In the genomic region with DNA sequence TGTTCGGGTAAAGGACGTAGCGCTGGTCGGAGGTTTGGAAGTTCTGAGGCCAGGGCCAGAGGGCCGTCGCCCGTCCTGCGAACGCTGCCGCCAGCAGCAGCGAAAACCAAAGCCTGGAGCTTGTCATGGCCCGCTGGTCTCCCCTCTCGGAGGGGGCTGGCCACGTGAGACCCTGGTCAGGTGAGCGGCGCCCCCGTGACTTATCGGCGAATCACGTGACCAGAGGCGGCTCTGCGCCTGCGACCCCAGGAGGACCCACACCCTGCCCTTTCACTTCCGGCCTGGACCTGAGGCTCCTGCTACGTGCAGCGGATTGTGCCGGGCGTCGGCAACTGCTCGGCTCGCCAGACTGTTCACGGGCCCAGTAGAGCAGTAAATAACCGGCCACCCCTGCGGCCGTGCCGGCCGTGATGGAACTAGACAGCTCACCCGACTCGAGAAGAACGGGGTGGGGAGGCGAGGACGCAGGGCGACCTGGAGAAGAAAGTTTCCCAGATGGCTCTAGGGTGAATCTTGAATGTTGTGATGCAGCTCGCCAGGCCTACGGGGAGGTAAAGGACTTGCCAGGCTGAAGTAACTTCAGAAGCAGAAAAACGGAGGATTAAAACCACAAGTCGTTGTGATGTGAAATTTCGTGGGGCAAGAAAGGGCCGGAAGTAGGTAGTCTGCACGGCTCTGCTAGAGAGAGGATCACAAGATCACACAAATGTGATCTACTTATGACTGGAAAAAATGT, we compare ENCODE assay signal across 1 cellular context.
TF ChIP-seq lines count a peak whose summit lies in the region.

A gene (minus strand): TSS at position 169 of the 736 bp plus-strand sequence. CDS start 42 bp downstream, at position 127.

TF ChIP-seq in HepG2, 621 proteins besides CTCF, POLR2A, EP300 and RAD21 (continued from another document and continues in another):
- TF ChIP-seq, protein P1, sequence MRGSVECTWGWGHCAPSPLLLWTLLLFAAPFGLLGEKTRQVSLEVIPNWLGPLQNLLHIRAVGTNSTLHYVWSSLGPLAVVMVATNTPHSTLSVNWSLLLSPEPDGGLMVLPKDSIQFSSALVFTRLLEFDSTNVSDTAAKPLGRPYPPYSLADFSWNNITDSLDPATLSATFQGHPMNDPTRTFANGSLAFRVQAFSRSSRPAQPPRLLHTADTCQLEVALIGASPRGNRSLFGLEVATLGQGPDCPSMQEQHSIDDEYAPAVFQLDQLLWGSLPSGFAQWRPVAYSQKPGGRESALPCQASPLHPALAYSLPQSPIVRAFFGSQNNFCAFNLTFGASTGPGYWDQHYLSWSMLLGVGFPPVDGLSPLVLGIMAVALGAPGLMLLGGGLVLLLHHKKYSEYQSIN (CRISPR knock-in tag; IDR thresholded peaks at IDR 0.05; ENCODE audit: borderline replicate concordance) = no peak
- TF ChIP-seq MED8 (CRISPR knock-in tag; IDR thresholded peaks at IDR 0.05; ENCODE audit: insufficient replicate concordance) (no peak), HNRNPLL (IDR thresholded peaks at IDR 0.05; ENCODE audit: low read depth, low read length, poor library complexity, severe bottlenecking) (peak; percentile 60), ZNF282 (IDR thresholded peaks at IDR 0.05; ENCODE audit: partially characterized antibody) (no peak), GPN1 (CRISPR knock-in tag; IDR thresholded peaks at IDR 0.05; ENCODE audit: borderline replicate concordance) (0 out of 2 replicates have a peak, but pooled peaks have one; percentile 6), ZKSCAN1 (IDR thresholded peaks at IDR 0.05; ENCODE audit: low read length) (no peak), ZBTB21 (CRISPR knock-in tag; IDR thresholded peaks at IDR 0.05) (no peak), MAFF (IDR thresholded peaks at IDR 0.05; ENCODE audit: low read depth, low read length) (no peak), NFKB2 (CRISPR knock-in tag; IDR thresholded peaks at IDR 0.05; ENCODE audit: borderline replicate concordance) (peak; percentile 96), ZNF335 (CRISPR knock-in tag; IDR thresholded peaks at IDR 0.05) (peak; percentile 93), KDM5A (IDR thresholded peaks at IDR 0.05; ENCODE audit: borderline replicate concordance, low read length) (peak; percentile 100), KAT8 (CRISPR knock-in tag; IDR thresholded peaks at IDR 0.05) (peak; percentile 100), SCMH1 (CRISPR knock-in tag; IDR thresholded peaks at IDR 0.05; ENCODE audit: borderline replicate concordance) (no peak), SUZ12 (IDR thresholded peaks at IDR 0.05; ENCODE audit: low read depth, low read length) (no peak), AGO2 (optimal IDR thresholded peaks at IDR 0.05; ENCODE audit: low read depth, low read length) (peak; percentile 61), ZNF383 (CRISPR knock-in tag; IDR thresholded peaks at IDR 0.05; ENCODE audit: borderline replicate concordance) (no peak), NFE2L2 (IDR thresholded peaks at IDR 0.05; ENCODE audit: low read length) (no peak), PHB2 (IDR thresholded peaks at IDR 0.05; ENCODE audit: partially characterized antibody) (no peak), HNF4G (IDR thresholded peaks at IDR 0.05; ENCODE audit: borderline replicate concordance, low read depth, low read length) (no peak; the same call in 1 of the 2 replicates), HNF4G (CRISPR knock-in tag; IDR thresholded peaks at IDR 0.05; ENCODE audit: borderline replicate concordance, low read depth) (no peak), ZNF232 (CRISPR knock-in tag; IDR thresholded peaks at IDR 0.05; ENCODE audit: borderline replicate concordance) (0 out of 2 replicates have a peak, but pooled peaks have one; percentile 68), JUN (CRISPR knock-in tag; IDR thresholded peaks at IDR 0.05) (no peak), ZNF556 (CRISPR knock-in tag; IDR thresholded peaks at IDR 0.05; ENCODE audit: borderline replicate concordance) (peak; percentile 92), KLF12 (CRISPR knock-in tag; IDR thresholded peaks at IDR 0.05; ENCODE audit: borderline replicate concordance) (peak; percentile 79), TBX3 (IDR thresholded peaks at IDR 0.05; ENCODE audit: borderline replicate concordance) (peak; percentile 47; the same call in 1 of the 2 replicates), ZSCAN29 (CRISPR knock-in tag; conservative IDR thresholded peaks at IDR 0.05) (no peak), NCOR1 (IDR thresholded peaks at IDR 0.05; ENCODE audit: borderline replicate concordance, low read length) (peak; percentile 52; the same call in 1 of the 2 replicates)
- TF ChIP-seq, protein P2, sequence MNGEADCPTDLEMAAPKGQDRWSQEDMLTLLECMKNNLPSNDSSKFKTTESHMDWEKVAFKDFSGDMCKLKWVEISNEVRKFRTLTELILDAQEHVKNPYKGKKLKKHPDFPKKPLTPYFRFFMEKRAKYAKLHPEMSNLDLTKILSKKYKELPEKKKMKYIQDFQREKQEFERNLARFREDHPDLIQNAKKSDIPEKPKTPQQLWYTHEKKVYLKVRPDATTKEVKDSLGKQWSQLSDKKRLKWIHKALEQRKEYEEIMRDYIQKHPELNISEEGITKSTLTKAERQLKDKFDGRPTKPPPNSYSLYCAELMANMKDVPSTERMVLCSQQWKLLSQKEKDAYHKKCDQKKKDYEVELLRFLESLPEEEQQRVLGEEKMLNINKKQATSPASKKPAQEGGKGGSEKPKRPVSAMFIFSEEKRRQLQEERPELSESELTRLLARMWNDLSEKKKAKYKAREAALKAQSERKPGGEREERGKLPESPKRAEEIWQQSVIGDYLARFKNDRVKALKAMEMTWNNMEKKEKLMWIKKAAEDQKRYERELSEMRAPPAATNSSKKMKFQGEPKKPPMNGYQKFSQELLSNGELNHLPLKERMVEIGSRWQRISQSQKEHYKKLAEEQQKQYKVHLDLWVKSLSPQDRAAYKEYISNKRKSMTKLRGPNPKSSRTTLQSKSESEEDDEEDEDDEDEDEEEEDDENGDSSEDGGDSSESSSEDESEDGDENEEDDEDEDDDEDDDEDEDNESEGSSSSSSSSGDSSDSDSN (CRISPR knock-in tag; IDR thresholded peaks at IDR 0.05) = peak; percentile 83
- TF ChIP-seq, protein P3, sequence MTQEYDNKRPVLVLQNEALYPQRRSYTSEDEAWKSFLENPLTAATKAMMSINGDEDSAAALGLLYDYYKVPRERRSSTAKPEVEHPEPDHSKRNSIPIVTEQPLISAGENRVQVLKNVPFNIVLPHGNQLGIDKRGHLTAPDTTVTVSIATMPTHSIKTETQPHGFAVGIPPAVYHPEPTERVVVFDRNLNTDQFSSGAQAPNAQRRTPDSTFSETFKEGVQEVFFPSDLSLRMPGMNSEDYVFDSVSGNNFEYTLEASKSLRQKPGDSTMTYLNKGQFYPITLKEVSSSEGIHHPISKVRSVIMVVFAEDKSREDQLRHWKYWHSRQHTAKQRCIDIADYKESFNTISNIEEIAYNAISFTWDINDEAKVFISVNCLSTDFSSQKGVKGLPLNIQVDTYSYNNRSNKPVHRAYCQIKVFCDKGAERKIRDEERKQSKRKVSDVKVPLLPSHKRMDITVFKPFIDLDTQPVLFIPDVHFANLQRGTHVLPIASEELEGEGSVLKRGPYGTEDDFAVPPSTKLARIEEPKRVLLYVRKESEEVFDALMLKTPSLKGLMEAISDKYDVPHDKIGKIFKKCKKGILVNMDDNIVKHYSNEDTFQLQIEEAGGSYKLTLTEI (CRISPR knock-in tag; conservative IDR thresholded peaks at IDR 0.05) = no peak
- TF ChIP-seq, protein P4, sequence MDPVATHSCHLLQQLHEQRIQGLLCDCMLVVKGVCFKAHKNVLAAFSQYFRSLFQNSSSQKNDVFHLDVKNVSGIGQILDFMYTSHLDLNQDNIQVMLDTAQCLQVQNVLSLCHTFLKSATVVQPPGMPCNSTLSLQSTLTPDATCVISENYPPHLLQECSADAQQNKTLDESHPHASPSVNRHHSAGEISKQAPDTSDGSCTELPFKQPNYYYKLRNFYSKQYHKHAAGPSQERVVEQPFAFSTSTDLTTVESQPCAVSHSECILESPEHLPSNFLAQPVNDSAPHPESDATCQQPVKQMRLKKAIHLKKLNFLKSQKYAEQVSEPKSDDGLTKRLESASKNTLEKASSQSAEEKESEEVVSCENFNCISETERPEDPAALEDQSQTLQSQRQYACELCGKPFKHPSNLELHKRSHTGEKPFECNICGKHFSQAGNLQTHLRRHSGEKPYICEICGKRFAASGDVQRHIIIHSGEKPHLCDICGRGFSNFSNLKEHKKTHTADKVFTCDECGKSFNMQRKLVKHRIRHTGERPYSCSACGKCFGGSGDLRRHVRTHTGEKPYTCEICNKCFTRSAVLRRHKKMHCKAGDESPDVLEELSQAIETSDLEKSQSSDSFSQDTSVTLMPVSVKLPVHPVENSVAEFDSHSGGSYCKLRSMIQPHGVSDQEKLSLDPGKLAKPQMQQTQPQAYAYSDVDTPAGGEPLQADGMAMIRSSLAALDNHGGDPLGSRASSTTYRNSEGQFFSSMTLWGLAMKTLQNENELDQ (CRISPR knock-in tag; IDR thresholded peaks at IDR 0.05; ENCODE audit: borderline replicate concordance) = peak; percentile 82
- TF ChIP-seq, protein P5, sequence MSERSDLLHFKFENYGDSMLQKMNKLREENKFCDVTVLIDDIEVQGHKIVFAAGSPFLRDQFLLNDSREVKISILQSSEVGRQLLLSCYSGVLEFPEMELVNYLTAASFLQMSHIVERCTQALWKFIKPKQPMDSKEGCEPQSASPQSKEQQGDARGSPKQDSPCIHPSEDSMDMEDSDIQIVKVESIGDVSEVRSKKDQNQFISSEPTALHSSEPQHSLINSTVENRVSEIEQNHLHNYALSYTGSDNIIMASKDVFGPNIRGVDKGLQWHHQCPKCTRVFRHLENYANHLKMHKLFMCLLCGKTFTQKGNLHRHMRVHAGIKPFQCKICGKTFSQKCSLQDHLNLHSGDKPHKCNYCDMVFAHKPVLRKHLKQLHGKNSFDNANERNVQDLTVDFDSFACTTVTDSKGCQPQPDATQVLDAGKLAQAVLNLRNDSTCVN (CRISPR knock-in tag; IDR thresholded peaks at IDR 0.05; ENCODE audit: borderline replicate concordance) = peak; percentile 77
- TF ChIP-seq, protein P6, sequence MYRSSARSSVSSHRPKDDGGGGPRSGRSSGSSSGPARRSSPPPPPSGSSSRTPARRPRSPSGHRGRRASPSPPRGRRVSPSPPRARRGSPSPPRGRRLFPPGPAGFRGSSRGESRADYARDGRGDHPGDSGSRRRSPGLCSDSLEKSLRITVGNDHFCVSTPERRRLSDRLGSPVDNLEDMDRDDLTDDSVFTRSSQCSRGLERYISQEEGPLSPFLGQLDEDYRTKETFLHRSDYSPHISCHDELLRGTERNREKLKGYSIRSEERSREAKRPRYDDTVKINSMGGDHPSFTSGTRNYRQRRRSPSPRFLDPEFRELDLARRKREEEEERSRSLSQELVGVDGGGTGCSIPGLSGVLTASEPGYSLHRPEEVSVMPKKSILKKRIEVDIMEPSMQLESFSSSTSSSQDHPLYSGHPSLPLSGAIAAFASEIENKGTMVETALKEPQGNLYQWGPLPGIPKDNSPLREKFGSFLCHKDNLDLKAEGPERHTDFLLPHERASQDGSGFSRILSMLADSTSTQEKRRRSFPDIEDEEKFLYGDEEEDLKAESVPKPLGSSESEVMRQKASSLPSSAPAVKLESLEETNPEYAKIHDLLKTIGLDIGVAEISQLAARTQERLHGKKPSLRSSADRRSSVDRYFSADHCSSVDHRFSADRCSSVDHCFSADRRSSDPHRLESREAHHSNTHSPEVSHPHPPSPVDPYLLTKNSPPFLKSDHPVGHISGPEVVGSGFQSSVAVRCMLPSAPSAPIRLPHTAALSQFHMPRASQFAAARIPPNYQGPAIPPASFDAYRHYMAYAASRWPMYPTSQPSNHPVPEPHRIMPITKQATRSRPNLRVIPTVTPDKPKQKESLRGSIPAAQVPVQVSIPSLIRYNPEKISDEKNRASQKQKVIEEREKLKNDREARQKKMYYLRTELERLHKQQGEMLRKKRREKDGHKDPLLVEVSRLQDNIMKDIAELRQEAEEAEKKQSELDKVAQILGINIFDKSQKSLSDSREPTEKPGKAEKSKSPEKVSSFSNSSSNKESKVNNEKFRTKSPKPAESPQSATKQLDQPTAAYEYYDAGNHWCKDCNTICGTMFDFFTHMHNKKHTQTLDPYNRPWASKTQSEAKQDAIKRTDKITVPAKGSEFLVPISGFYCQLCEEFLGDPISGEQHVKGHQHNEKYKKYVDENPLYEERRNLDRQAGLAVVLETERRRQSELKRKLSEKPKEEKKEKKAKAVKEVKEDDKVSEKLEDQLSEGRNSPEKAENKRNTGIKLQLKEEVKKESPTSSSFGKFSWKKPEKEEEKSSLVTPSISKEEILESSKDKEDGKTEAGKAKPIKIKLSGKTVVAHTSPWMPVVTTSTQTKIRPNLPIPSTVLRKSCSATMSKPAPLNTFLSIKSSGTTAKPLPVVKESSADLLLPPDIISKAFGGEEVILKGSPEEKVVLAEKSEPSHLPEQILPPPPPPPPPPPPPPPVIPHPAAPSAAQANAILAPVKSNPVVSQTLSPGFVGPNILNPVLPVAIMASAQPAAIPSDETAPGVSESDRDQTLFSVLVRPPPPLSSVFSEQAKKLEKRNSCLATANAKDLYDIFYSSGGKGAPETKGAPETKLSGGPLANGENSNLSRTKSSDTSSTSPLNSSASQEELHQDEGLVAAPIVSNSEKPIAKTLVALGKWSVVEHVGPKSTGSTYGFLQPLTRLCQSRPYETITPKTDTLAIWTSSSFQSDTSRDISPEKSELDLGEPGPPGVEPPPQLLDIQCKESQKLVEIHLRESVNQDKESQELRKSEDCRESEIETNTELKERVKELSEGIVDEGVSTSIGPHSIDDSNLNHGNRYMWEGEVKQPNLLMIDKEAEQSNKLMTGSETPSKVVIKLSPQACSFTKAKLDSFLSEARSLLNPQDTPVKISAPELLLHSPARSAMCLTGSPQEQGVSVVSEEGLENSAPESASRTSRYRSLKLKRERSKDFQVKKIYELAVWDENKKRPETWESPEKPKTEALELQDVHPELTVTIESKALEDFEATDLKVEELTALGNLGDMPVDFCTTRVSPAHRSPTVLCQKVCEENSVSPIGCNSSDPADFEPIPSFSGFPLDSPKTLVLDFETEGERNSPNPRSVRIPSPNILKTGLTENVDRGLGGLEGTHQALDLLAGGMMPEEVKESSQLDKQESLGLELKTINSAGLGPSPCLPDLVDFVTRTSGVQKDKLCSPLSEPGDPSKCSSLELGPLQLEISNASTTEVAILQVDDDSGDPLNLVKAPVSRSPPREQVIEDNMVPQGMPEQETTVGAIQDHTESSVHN (CRISPR knock-in tag; IDR thresholded peaks at IDR 0.05) = no peak; the same call in 1 of the 2 replicates
- TF ChIP-seq, protein P7, sequence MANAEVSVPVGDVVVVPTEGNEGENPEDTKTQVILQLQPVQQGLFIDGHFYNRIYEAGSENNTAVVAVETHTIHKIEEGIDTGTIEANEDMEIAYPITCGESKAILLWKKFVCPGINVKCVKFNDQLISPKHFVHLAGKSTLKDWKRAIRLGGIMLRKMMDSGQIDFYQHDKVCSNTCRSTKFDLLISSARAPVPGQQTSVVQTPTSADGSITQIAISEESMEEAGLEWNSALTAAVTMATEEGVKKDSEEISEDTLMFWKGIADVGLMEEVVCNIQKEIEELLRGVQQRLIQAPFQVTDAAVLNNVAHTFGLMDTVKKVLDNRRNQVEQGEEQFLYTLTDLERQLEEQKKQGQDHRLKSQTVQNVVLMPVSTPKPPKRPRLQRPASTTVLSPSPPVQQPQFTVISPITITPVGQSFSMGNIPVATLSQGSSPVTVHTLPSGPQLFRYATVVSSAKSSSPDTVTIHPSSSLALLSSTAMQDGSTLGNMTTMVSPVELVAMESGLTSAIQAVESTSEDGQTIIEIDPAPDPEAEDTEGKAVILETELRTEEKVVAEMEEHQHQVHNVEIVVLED (CRISPR knock-in tag; IDR thresholded peaks at IDR 0.05; ENCODE audit: borderline replicate concordance) = peak; percentile 91
